Comparison of ENCODE assay signal across 8 cellular contexts in the genomic region with DNA sequence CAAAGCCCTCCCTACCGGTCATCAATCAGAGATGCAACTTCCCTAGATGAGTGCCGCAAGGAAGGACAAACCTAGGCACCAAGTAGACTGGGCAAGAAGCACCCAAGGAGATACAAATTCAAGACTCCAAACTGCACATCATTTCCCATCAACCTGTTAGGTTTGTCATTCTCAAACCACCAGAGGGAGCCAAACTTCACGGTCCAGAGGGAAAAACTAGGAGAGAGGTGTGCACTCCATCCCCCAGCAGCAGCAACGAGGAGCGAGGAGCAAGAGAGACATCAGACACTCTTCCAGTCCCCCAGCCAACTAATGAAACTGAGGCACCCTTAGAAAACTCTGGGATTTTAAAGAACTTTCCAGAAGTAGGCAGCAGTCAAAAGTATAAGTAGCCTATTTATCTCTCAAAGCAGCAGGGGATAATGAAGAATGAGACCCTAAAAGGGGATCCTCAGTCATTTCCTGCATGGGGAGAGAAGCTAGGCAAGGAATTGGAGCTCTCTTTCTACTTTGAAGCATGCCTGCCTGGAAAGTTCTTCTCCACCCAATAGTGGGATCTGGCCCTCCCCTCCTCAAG. TPM values are rescaled to one million over a fixed set of nuclear protein-coding genes. Genes with fewer than 3 reads are reported as not detected.
A peak's percentile ranks its signal among the peaks of the same experiment; 100 is the strongest.
DNase-seq lines count a peak whose midpoint lies in the region; ATAC-seq and TF ChIP-seq lines count a peak whose summit lies in the region.

No MANE protein-coding gene starts in this region.

- no peaks in the 10 kb centered on the region for H3K9me3 ChIP-seq in stomach

- no peaks in the 10 kb centered on the region for H3K27me3 Mint-ChIP-seq in activated CD8-positive, alpha-beta T cell treated with anti-CD3 and anti-CD28 coated beads for 36 hours
- H3K27me3 Mint-ChIP-seq in endothelial cell (ENCODE audit: unreplicated experiment): peaks cover 5% of the 10 kb centered on the region

- intact Hi-C loops in activated CD8-positive, alpha-beta T cell treated with anti-CD3 and anti-CD28 coated beads for 36 hours (cut with micrococcal nuclease): loop anchor here (2.0 kb wide), 1 partner anchor 231 kb away; no protein-coding TSS in a partner anchor
- intact Hi-C loops in stomach (cut with DNase I; ENCODE audit: low total_unique reads): loop anchor here (5.0 kb wide), 1 partner anchor 229 kb away; no protein-coding TSS in a partner anchor

- H3K36me3 ChIP-seq in stomach: no peaks in the 10 kb centered on the region

- H3K4me3 ChIP-seq in stomach: no peak overlapping the region

- CTCF ChIA-PET in activated CD8-positive, alpha-beta T cell treated with anti-CD3 and anti-CD28 coated beads for 36 hours (lab: Charles Lee): interaction anchor here (0.7 to 5.4 kb wide), 22 partner anchors 8 to 467 kb away, joined by 3 to 37 read pairs (median 5); a partner anchor contains a TSS

- TF ChIP-seq EP300 in stomach (IDR thresholded peaks at IDR 0.05): no peak

- TF ChIP-seq CTCF in activated CD8-positive, alpha-beta T cell treated with anti-CD3 and anti-CD28 coated beads for 36 hours (IDR thresholded peaks at IDR 0.05): peak; percentile 79
- TF ChIP-seq CTCF in endothelial cell (IDR thresholded peaks at IDR 0.05; ENCODE audit: unreplicated experiment): peak; percentile 75
- peak in 5 of 7 experiments; percentile 44 to 63 (median 59) for TF ChIP-seq CTCF in stomach (IDR thresholded peaks at IDR 0.05)

- ATAC-seq in HG03432 (IDR thresholded peaks at IDR 0.05; ENCODE audit: unreplicated experiment): peak; percentile 44
- ATAC-seq in activated CD8-positive, alpha-beta T cell treated with anti-CD3 and anti-CD28 coated beads for 36 hours: peak; percentile 57
- ATAC-seq in GM18520 (IDR thresholded peaks at IDR 0.05; ENCODE audit: unreplicated experiment): no peak

- DNase-seq in ELF-1 (ENCODE audit: low read depth, low spot score): peak; percentile 72
- peak; percentile 92 for DNase-seq in NCI-H69 (lab: John Stamatoyannopoulos, UW)
- DNase-seq in activated CD8-positive, alpha-beta T cell treated with anti-CD3 and anti-CD28 coated beads for 36 hours: peak; percentile 71
- DNase-seq in endothelial cell (ENCODE audit: low spot score): peak; percentile 67
- DNase-seq in mucosa of gallbladder (ENCODE audit: low spot score): peak; percentile 51
- DNase-seq in stomach: peak; percentile 57

- H3K4me1 ChIP-seq in stomach: peaks cover 0 to 4% (median 0%) of the 10 kb centered on the region in 4 donors

- H3K36me3 Mint-ChIP-seq in activated CD8-positive, alpha-beta T cell treated with anti-CD3 and anti-CD28 coated beads for 36 hours (ENCODE audit: low read depth): no peaks in the 10 kb centered on the region
- H3K36me3 Mint-ChIP-seq in endothelial cell (ENCODE audit: low read depth, unreplicated experiment): no peaks in the 10 kb centered on the region

- H3K27ac ChIP-seq in stomach: no peak overlapping the region

- H3K27me3 ChIP-seq in stomach: no peaks in the 10 kb centered on the region

- no peak overlapping the region for H3K4me3 Mint-ChIP-seq in activated CD8-positive, alpha-beta T cell treated with anti-CD3 and anti-CD28 coated beads for 36 hours
- no peak overlapping the region for H3K4me3 Mint-ChIP-seq in endothelial cell (ENCODE audit: unreplicated experiment)

- peaks cover 26% of the 10 kb centered on the region for H3K4me1 Mint-ChIP-seq in activated CD8-positive, alpha-beta T cell treated with anti-CD3 and anti-CD28 coated beads for 36 hours (ENCODE audit: low read depth)
- H3K4me1 Mint-ChIP-seq in endothelial cell (ENCODE audit: unreplicated experiment): peaks cover 24% of the 10 kb centered on the region

- POLR2A ChIA-PET in activated CD8-positive, alpha-beta T cell treated with anti-CD3 and anti-CD28 coated beads for 36 hours (lab: Charles Lee): interaction anchor here (0.6 to 1.0 kb wide), 2 partner anchors 12 to 53 kb away, joined by 3 read pairs; no protein-coding TSS in a partner anchor

- 7 to 14% (median 10%) methylated on average over 5 of the region's 5 CpGs for WGBS in stomach, 5 donors

- no peak overlapping the region for H3K27ac Mint-ChIP-seq in activated CD8-positive, alpha-beta T cell treated with anti-CD3 and anti-CD28 coated beads for 36 hours
- H3K27ac Mint-ChIP-seq in endothelial cell (ENCODE audit: unreplicated experiment): no peak overlapping the region

- TF ChIP-seq POLR2A in stomach (IDR thresholded peaks at IDR 0.05): no peak

- no peaks in the 10 kb centered on the region for H3K9me3 Mint-ChIP-seq in activated CD8-positive, alpha-beta T cell treated with anti-CD3 and anti-CD28 coated beads for 36 hours
- no peaks in the 10 kb centered on the region for H3K9me3 Mint-ChIP-seq in endothelial cell (ENCODE audit: unreplicated experiment)

RNA-seq across cellular contexts. Expression of a gene that starts 37.0 kb away (rescaled TPM):
- 1 to 10 TPM; 8.6 to 9.4 TPM for total RNA-seq in activated CD8-positive, alpha-beta T cell treated with anti-CD3 and anti-CD28 coated beads for 36 hours
- 1.3 TPM for total RNA-seq in endothelial cell (ENCODE audit: unreplicated experiment)
- total RNA-seq in mucosa of gallbladder: 17.0 TPM
- 10 to 100 TPM in 3 of 5 donors, 1 to 10 TPM in 2; 7.6 to 42.9 (median 13.6) TPM for total RNA-seq in stomach
- 1 to 10 TPM in 1 of 3 donors, under 1 TPM in 2; 0.76 to 3.5 (median 0.81) TPM for polyA plus RNA-seq in stomach

RNA-seq across cellular contexts. Expression of a gene that starts 52.2 kb away (rescaled TPM):
- 100 to 1,000 TPM; 412 to 418 TPM for total RNA-seq in activated CD8-positive, alpha-beta T cell treated with anti-CD3 and anti-CD28 coated beads for 36 hours
- total RNA-seq in endothelial cell (ENCODE audit: unreplicated experiment) (729 TPM), mucosa of gallbladder (730 TPM), stomach (100 to 1,000 TPM; 301 to 515 (median 395) TPM)
- polyA plus RNA-seq in stomach: 100 to 1,000 TPM in 2 of 3 donors, 10 to 100 TPM in 1; 72.6 to 240 (median 216) TPM
